31 cellular contexts compared by ENCODE assay signal in the genomic region with DNA sequence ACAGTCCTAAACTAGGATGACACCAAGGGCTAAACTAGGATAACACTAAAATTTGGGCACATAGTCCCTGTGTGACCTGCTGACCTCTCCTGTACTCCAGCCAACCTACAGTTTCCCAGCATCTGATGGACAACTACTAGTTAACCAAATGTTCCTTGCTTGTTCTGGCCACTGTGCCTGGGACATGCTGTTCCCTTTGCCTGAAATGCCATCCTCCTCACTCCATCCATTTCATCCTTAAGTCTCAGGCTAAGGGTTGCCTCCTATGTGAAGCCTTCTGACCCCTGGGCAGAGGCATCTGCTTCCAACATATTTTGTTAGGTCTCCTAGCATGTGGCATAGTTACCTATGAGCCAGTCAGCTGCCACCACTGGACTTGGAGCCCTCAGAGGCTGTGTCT.
"Had no signal": no experiment of that assay in that cellular context is flagged by ENCODE, and none has a peak within 500 bp of the region (broad histone marks: within the 10 kb centered on the region; RNA-seq: fewer than 3 reads in every experiment).

No MANE protein-coding gene starts in this region.

- DNase-seq: activated B cell treated with CpG ODN at 0.5 μM for 24 hours; activated CD4-positive, alpha-beta T cell treated with anti-CD3 and anti-CD28 coated beads for 48 hours; activated CD4-positive, alpha-beta T cell treated with anti-CD3 and anti-CD28 coated beads, Interleukin-2, amount 50 U/mL, for 1 hour; activated CD4-positive, alpha-beta T cell treated with anti-CD3 and anti-CD28 coated beads, Interleukin-2, amount 50 U/mL, for 48 hours; activated CD8-positive, alpha-beta memory T cell treated with anti-CD3 and anti-CD28 coated beads for 24 hours; activated CD8-positive, alpha-beta T cell treated with anti-CD3 and anti-CD28 coated beads for 36 hours; activated effector memory CD4-positive, alpha-beta T cell treated with Interleukin-2 at 50 U/mL for 16 hours; activated gamma-delta T cell treated with Interleukin-2 at 50 U/mL for 16 hours; activated naive CD4-positive, alpha-beta T cell treated with anti-CD3 and anti-CD28 coated beads, Interleukin-2, amount 50 U/mL, for 16 hours; activated naive CD4-positive, alpha-beta T cell treated with Interleukin-2 at 50 U/mL for 16 hours; activated T-cell treated with anti-CD3 and anti-CD28 coated beads, Interleukin-2, amount 50 U/mL, for 4 hours; amniotic stem cell; anterior cingulate cortex; brain microvascular endothelial cell; caudate nucleus; cerebellar nuclear complex; colonic mucosa; dorsolateral prefrontal cortex; effector memory CD4-positive, alpha-beta T cell; endodermal cell; foreskin keratinocyte; T1000; WERI-Rb-1 had no signal

- H3K4me3 Mint-ChIP-seq: activated B cell treated with CpG ODN at 0.5 μM for 24 hours; activated CD8-positive, alpha-beta T cell treated with anti-CD3 and anti-CD28 coated beads for 36 hours; activated naive CD8-positive, alpha-beta T cell; activated T-cell treated with anti-CD3 and anti-CD28 coated beads, Interleukin-2, amount 50 U/mL, for 4 hours; activated T-helper 17 cell treated with anti-CD3 and anti-CD28 coated beads, Interleukin-2, amount 50 U/mL, for 72 hours; dendritic cell treated with granulocyte-macrophage colony-stimulating factor and Interleukin-4, amounts not matched to agents 40 ng/mL and 50 ng/mL, for 4 days; endodermal cell; T-helper 2 cell treated with Interferon-gamma antibody and Interleukin-4, amounts not matched to agents 5 μg/mL and 100 μg/mL, for 36 hours had no signal

- FAIRE-seq: astrocyte had no signal

- H3K27ac Mint-ChIP-seq: activated CD8-positive, alpha-beta T cell treated with anti-CD3 and anti-CD28 coated beads for 36 hours; activated naive CD8-positive, alpha-beta T cell; activated T-helper 17 cell treated with anti-CD3 and anti-CD28 coated beads, Interleukin-2, amount 50 U/mL, for 72 hours; dendritic cell treated with granulocyte-macrophage colony-stimulating factor and Interleukin-4, amounts not matched to agents 40 ng/mL and 50 ng/mL, for 4 days; endodermal cell; T-helper 2 cell treated with Interferon-gamma antibody and Interleukin-4, amounts not matched to agents 5 μg/mL and 100 μg/mL, for 36 hours had no signal

- H3K27ac ChIP-seq: brain microvascular endothelial cell, colonic mucosa, dorsolateral prefrontal cortex, foreskin keratinocyte, WERI-Rb-1 had no signal

- H3K9me3 Mint-ChIP-seq: activated B cell treated with CpG ODN at 0.5 μM for 24 hours; activated CD8-positive, alpha-beta T cell treated with anti-CD3 and anti-CD28 coated beads for 36 hours; activated T-cell treated with anti-CD3 and anti-CD28 coated beads, Interleukin-2, amount 50 U/mL, for 4 hours; activated T-helper 17 cell treated with anti-CD3 and anti-CD28 coated beads, Interleukin-2, amount 50 U/mL, for 72 hours; dendritic cell treated with granulocyte-macrophage colony-stimulating factor and Interleukin-4, amounts not matched to agents 40 ng/mL and 50 ng/mL, for 4 days; endodermal cell; T-helper 2 cell treated with Interferon-gamma antibody and Interleukin-4, amounts not matched to agents 5 μg/mL and 100 μg/mL, for 36 hours had no signal

- ATAC-seq: activated CD4-positive, CD25-positive, alpha-beta regulatory T cell treated with anti-CD3 and anti-CD28 coated beads, Interleukin-2, amount 50 U/mL, for 24 hours; activated CD8-positive, alpha-beta T cell treated with anti-CD3 and anti-CD28 coated beads for 36 hours; activated T-cell treated with anti-CD3 and anti-CD28 coated beads, Interleukin-2, amount 50 U/mL, for 4 hours; activated T-helper 17 cell treated with anti-CD3 and anti-CD28 coated beads, Interleukin-2, amount 50 U/mL, for 72 hours; esophagus mucosa; foreskin keratinocyte; gastroesophageal sphincter had no signal

- H3K4me1 ChIP-seq: colonic mucosa, foreskin keratinocyte had no signal

- H3K27me3 ChIP-seq: brain microvascular endothelial cell, colonic mucosa, dorsolateral prefrontal cortex, foreskin keratinocyte, gastroesophageal sphincter had no signal

- H3K4me3 ChIP-seq: colonic mucosa, dorsolateral prefrontal cortex, gastroesophageal sphincter had no signal

- H3K9me3 ChIP-seq: colonic mucosa, gastroesophageal sphincter had no signal

- H3K36me3 ChIP-seq: brain microvascular endothelial cell, colonic mucosa, gastroesophageal sphincter, WERI-Rb-1 had no signal
